ENCODE assay signal across 14 cellular contexts in the genomic region with DNA sequence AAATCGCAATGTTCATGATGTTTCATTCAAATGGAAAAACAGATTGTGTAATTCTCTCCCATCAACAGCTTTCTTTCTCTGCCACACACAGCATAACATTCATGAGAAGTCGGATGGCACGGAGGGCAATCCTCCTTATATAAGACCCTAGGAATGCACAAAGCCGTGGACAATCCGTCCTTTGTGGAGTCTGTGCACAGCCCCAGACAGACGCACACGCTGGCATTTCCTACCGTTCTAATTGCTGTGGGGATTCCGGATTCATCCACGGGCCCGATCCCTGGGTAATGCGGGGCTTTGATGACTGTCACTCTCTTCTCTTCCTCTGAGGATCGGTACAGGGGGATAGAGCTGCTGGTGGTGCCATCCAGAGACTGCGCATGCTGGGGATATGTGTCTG.
A peak's percentile ranks its signal among the peaks of the same experiment; 100 is the strongest.
DNase-seq lines count a peak whose midpoint lies in the region; ATAC-seq and TF ChIP-seq lines count a peak whose summit lies in the region.
"Had no signal": no experiment of that assay in that cellular context is flagged by ENCODE, and none has a peak within 500 bp of the region (broad histone marks: within the 10 kb centered on the region; RNA-seq: fewer than 3 reads in every experiment).

No MANE protein-coding gene starts in this region.

- TF ChIP-seq EP300 in stomach (IDR thresholded peaks at IDR 0.05) = no peak

- ATAC-seq in WTC11 (no peak), HG03108 (IDR thresholded peaks at IDR 0.05; ENCODE audit: unreplicated experiment) (no peak)

- H3K27me3 ChIP-seq in esophagus squamous epithelium = no peaks in the 10 kb centered on the region
- no peaks in the 10 kb centered on the region for H3K27me3 ChIP-seq in mucosa of rectum (ENCODE audit: control insufficient read depth in 2 of 2, insufficient read depth in 2 of 2, low read length in 2 of 2)
- H3K27me3 ChIP-seq in stomach = no peaks in the 10 kb centered on the region

- CTCF ChIA-PET in WTC11 (lab: Charles Lee) = interaction anchor here (1.2 to 2.2 kb wide), 3 partner anchors 17 to 364 kb away, joined by 3 to 10 read pairs (median 5); no protein-coding TSS in a partner anchor

- intact Hi-C loops in esophagus squamous epithelium (cut with DNase I) = no loop called here
- intact Hi-C loops in stomach (cut with DNase I; ENCODE audit: low total_unique reads) = no loop called here

- H3K4me3 ChIP-seq in esophagus squamous epithelium (peak overlapping the region; percentile 14 to 61 (median 42)), mucosa of rectum (ENCODE audit: low read length in 2 of 2) (no peak overlapping the region), stomach (peak overlapping the region in 3 of 4 donors; percentile 41 to 44 (median 42))

- no peak overlapping the region for H3K4me3 Mint-ChIP-seq in WTC11
- H3K4me3 Mint-ChIP-seq: B cell had no signal

- POLR2A ChIA-PET in WTC11 (lab: Charles Lee) = no interaction called here

- peaks cover 60% of the 10 kb centered on the region for H3K4me1 Mint-ChIP-seq in WTC11
- H3K4me1 Mint-ChIP-seq: B cell had no signal

- no peaks in the 10 kb centered on the region for H3K9me3 ChIP-seq in esophagus squamous epithelium
- no peaks in the 10 kb centered on the region for H3K9me3 ChIP-seq in mucosa of rectum (ENCODE audit: control insufficient read depth in 2 of 2, low read length in 2 of 2)
- H3K9me3 ChIP-seq in stomach = no peaks in the 10 kb centered on the region

- H3K36me3 ChIP-seq in esophagus squamous epithelium (peaks cover 0 to 16% (median 3%) of the 10 kb centered on the region in 3 donors), mucosa of rectum (ENCODE audit: control insufficient read depth in 2 of 2, insufficient read depth in 2 of 2, low read length in 2 of 2) (peaks cover 8 to 10% of the 10 kb centered on the region in 2 donors), stomach (peaks cover 10 to 48% (median 30%) of the 10 kb centered on the region in 4 donors)

- H3K9ac ChIP-seq in mucosa of rectum (ENCODE audit: low read depth in 1 of 2, low read length in 2 of 2) = no peak overlapping the region

- TF ChIP-seq CTCF in WTC11 (IDR thresholded peaks at IDR 0.05) (no peak), esophagus squamous epithelium (IDR thresholded peaks at IDR 0.05) (no peak), stomach (IDR thresholded peaks at IDR 0.05) (no peak), GM13976 (IDR thresholded peaks at IDR 0.05; ENCODE audit: borderline replicate concordance, control extremely low read depth, extremely low read depth, insufficient read depth, missing control alignments) (no peak)

- peak overlapping the region; percentile 94 for H3K27ac Mint-ChIP-seq in WTC11
- H3K27ac Mint-ChIP-seq: B cell had no signal

- H3K27ac ChIP-seq in esophagus squamous epithelium (peak overlapping the region; percentile 30 to 80 (median 79)), mucosa of rectum (ENCODE audit: low read depth in 2 of 2, low read length in 2 of 2) (peak overlapping the region; percentile 15 to 52), stomach (peak overlapping the region in 4 of 5 donors; percentile 36 to 84 (median 68))

- H3K9me3 Mint-ChIP-seq in WTC11 = peaks cover 6% of the 10 kb centered on the region; the same call in 1 of the 2 replicates

- TF ChIP-seq POLR2A in esophagus squamous epithelium (IDR thresholded peaks at IDR 0.05) = no peak
- no peak for TF ChIP-seq POLR2A in stomach (IDR thresholded peaks at IDR 0.05)

- in situ Hi-C loops in GM13976 (cut with MboI; ENCODE audit: low sequenced_read_pairs, unreplicated experiment) = no loop called here

- no peak for DNase-seq in WTC11 (ENCODE audit: low spot score)
- no peak for DNase-seq in esophagus squamous epithelium (lab: John Stamatoyannopoulos, UW)
- no peak for DNase-seq in stomach
- no peak for DNase-seq in iPS-NIHi11 (ENCODE audit: low spot score)
- DNase-seq in stimulated activated CD4-positive, alpha-beta T cell treated with anti-CD3 and anti-CD28 coated beads, Interleukin-1b, Interleukin-23, amount 100 ng/mL, for 48 hours = no peak
- DNase-seq in GM13976 (ENCODE audit: low spot score) = no peak
- DNase-seq: activated gamma-delta T cell treated with Interleukin-2 at 50 U/mL for 16 hours; cortex of kidney; MV-4-11; NCI-H2227 treated with DMSO at 0.1 percent for 48 hours; stimulated activated CD4-positive, alpha-beta T cell treated with anti-CD3 and anti-CD28 coated beads, Interleukin-2, amount 100 ng/mL, for 24 hours had no signal

- no peaks in the 10 kb centered on the region for H3K27me3 Mint-ChIP-seq in WTC11 (ENCODE audit: low read depth)

- H3K36me3 Mint-ChIP-seq in WTC11 = peaks cover 10% of the 10 kb centered on the region

- peaks cover 0 to 17% (median 0%) of the 10 kb centered on the region in 3 donors for H3K4me1 ChIP-seq in esophagus squamous epithelium
- H3K4me1 ChIP-seq in mucosa of rectum (ENCODE audit: control insufficient read depth in 2 of 2, insufficient read depth in 2 of 2, low read length in 2 of 2) = peaks cover 2 to 3% of the 10 kb centered on the region in 2 donors
- H3K4me1 ChIP-seq in stomach = peaks cover 0 to 43% (median 18%) of the 10 kb centered on the region in 4 donors

- WGBS in esophagus squamous epithelium, 2 donors = 82 to 91% methylated on average over 14 of the region's 14 CpGs
- 80 to 86% (median 85%) methylated on average over 14 of the region's 14 CpGs for WGBS in stomach, 5 donors

TF ChIP-seq in WTC11, 78 proteins besides CTCF, POLR2A, EP300 and RAD21:
- TF ChIP-seq JAZF1 (CRISPR knock-in tag; IDR thresholded peaks at IDR 0.05) = no peak
- no peak for TF ChIP-seq ZBTB21 (CRISPR knock-in tag; IDR thresholded peaks at IDR 0.05; ENCODE audit: borderline replicate concordance)
- no peak for TF ChIP-seq SMAD3 (CRISPR knock-in tag; IDR thresholded peaks at IDR 0.05; ENCODE audit: borderline replicate concordance)
- TF ChIP-seq ESRRA (CRISPR knock-in tag; IDR thresholded peaks at IDR 0.05; ENCODE audit: borderline replicate concordance) = no peak
- no peak for TF ChIP-seq ATF1 (CRISPR knock-in tag; IDR thresholded peaks at IDR 0.05)
TF ChIP-seq in WTC11: peak in this region for 0.

Comparison
In these comparisons a context has a peak if more than half of its experiments do, and no peak if none do; other contexts are left out.
1. H3K4me3 ChIP-seq: peak in esophagus squamous epithelium (4 of 4) and stomach (3 of 4); none in mucosa of rectum (0 of 2).
2. Peak in every context shown above with its lines, with median percentiles within 50 percentile points of each other: H3K27ac ChIP-seq.